25 cellular contexts compared by ENCODE assay signal in genomic region chr1:66025188-66025587, GRCh38.
DNase-seq lines count a peak whose midpoint lies in the region; ATAC-seq, FAIRE-seq and TF ChIP-seq lines count a peak whose summit lies in the region.
"Had no signal": no experiment of that assay in that cellular context is flagged by ENCODE, and none has a peak within 500 bp of the region (broad histone marks: within the 10 kb centered on the region; RNA-seq: fewer than 3 reads in every experiment).

No MANE protein-coding gene starts in this region.

- no peak for TF ChIP-seq CTCF in A549 (IDR thresholded peaks at IDR 0.05)
- no peak for TF ChIP-seq CTCF in K562 (IDR thresholded peaks at IDR 0.05 in 2 of 3, conservative IDR thresholded peaks at IDR 0.05 in 1 of 3; ENCODE audit: insufficient read depth in 2 of 3, low read depth in 1 of 3, low read length in 3 of 3)

- BruUV-seq in K562 (replicated peaks; lab: Mats Ljungman, UMichigan), result no TSS peak

- H3K4me1 ChIP-seq in A549 (no peaks in the 10 kb centered on the region), K562 (replicated peaks in 1 of 2; ENCODE audit: control insufficient read depth in 2 of 2, insufficient read depth in 2 of 2, low read length in 2 of 2) (no peaks in the 10 kb centered on the region)
- H3K4me1 ChIP-seq: BE2C, BLaER1 had no signal

- H3K27me3 ChIP-seq in K562 (ENCODE audit: control insufficient read depth in 2 of 2, insufficient read depth in 2 of 2, low read length in 2 of 2), result no peaks in the 10 kb centered on the region
- H3K27me3 ChIP-seq: BE2C, BLaER1 had no signal

- H2AFZ ChIP-seq in K562 (ENCODE audit: low read depth, low read length), result no peak overlapping the region

- intact Hi-C loops in K562 (cut with micrococcal nuclease), result no loop called here

- TF ChIP-seq EP300 in A549 (IDR thresholded peaks at IDR 0.05) (no peak), K562 (IDR thresholded peaks at IDR 0.05; ENCODE audit: low read length) (no peak)

- no peaks in the 10 kb centered on the region for H3K79me2 ChIP-seq in K562 (ENCODE audit: control insufficient read depth, insufficient read depth, low read length)

- no peaks in the 10 kb centered on the region for H4K20me1 ChIP-seq in K562 (replicated peaks; ENCODE audit: control insufficient read depth, insufficient read depth, low read length)
- H4K20me1 ChIP-seq: BLaER1 had no signal

- no peaks in the 10 kb centered on the region for H3K9me1 ChIP-seq in K562 (ENCODE audit: control insufficient read depth, insufficient read depth, low read length)

- H3K36me3 ChIP-seq in K562 (ENCODE audit: control insufficient read depth, insufficient read depth, low read length), result no peaks in the 10 kb centered on the region
- H3K36me3 ChIP-seq: BE2C, BLaER1 had no signal

- TF ChIP-seq POLR2A in A549 (IDR thresholded peaks at IDR 0.05; ENCODE audit: low read length) (no peak), K562 (conservative IDR thresholded peaks at IDR 0.05) (no peak)

- H3K9ac ChIP-seq in K562 (ENCODE audit: insufficient read depth in 1 of 2, low read depth in 2 of 2, low read length in 2 of 2), result no peak overlapping the region
- H3K9ac ChIP-seq: BLaER1 had no signal

- POLR2A ChIA-PET in A549 (lab: Yijun Ruan, JAX), result no interaction called here
- POLR2A ChIA-PET in K562 (lab: Yijun Ruan, JAX), result interaction anchor here (0.8 to 0.9 kb wide), 2 partner anchors 9 kb away, joined by 3 to 5 read pairs; no protein-coding TSS in a partner anchor

- H3K9me3 ChIP-seq in A549 (peaks cover 7% of the 10 kb centered on the region; the same call in 2 of the 3 replicates), K562 (replicated peaks; ENCODE audit: control insufficient read depth, insufficient read depth, low read depth, low read length) (no peaks in the 10 kb centered on the region)
- H3K9me3 ChIP-seq: BE2C had no signal

- no peak overlapping the region for H3K4me3 ChIP-seq in A549
- H3K4me3 ChIP-seq in K562, result no peak overlapping the region
- H3K4me3 ChIP-seq: BLaER1, GM12878 had no signal

- in situ Hi-C loops in K562 (cut with MboI), result no loop called here

- CTCF ChIA-PET in A549 (lab: Yijun Ruan, JAX) (interaction anchor here (2.0 kb wide), 1 partner anchor 217 kb away, joined by 10 read pairs; no protein-coding TSS in a partner anchor), K562 (lab: Yijun Ruan, JAX; ENCODE audit: low intra/inter-chr PET ratio) (no interaction called here)

- no peak for TF ChIP-seq RAD21 in A549 (conservative IDR thresholded peaks at IDR 0.05 in 1 of 2, IDR thresholded peaks at IDR 0.05 in 1 of 2)
- TF ChIP-seq RAD21 in K562 (CRISPR knock-in tag; conservative IDR thresholded peaks at IDR 0.05 in 1 of 2, IDR thresholded peaks at IDR 0.05 in 1 of 2), result no peak

- ATAC-seq in A549 (no peak), K562 (no peak), GM18858 (IDR thresholded peaks at IDR 0.05; ENCODE audit: unreplicated experiment) (no peak), HG03175 (IDR thresholded peaks at IDR 0.05; ENCODE audit: unreplicated experiment) (no peak)
- ATAC-seq: GM12878 had no signal

- H3K4me2 ChIP-seq in A549, result no peak overlapping the region
- no peak overlapping the region for H3K4me2 ChIP-seq in K562 (ENCODE audit: insufficient read depth, low read length)
- H3K4me2 ChIP-seq: BLaER1 had no signal

- DNase-seq in A549 (ENCODE audit: low read depth in 1 of 2, low spot score in 1 of 2), result no peak
- no peak for DNase-seq in K562 (ENCODE audit: extremely low read depth in 1 of 4, low spot score in 3 of 4)
- DNase-seq: 8988T; ACHN; BE2C; C1 segment of cervical spinal cord; CD4-positive, alpha-beta memory T cell; CD4-positive, CD25-positive, alpha-beta regulatory T cell; CD8-positive, alpha-beta memory T cell; COR-L47; DMS 273 treated with DMSO at 0.1 percent for 48 hours; DMS153; DMS53; DMS79; DND-41; EL; GDM1 had no signal

- H3K27ac ChIP-seq in A549, result no peak overlapping the region
- H3K27ac ChIP-seq in K562 (ENCODE audit: extremely low read depth, low read depth, low read length), result no peak overlapping the region
- H3K27ac ChIP-seq: BLaER1 had no signal

- FAIRE-seq in A204.1 (lab: Jason Lieb, UNC) (peak; percentile 19), A549 (lab: Jason Lieb, UNC) (no peak), K562 (lab: Jason Lieb, UNC) (no peak)
- FAIRE-seq: GM12878, GM12892, GM18507, GM19239 had no signal

TF ChIP-seq in A549, 52 proteins besides CTCF, POLR2A, EP300 and RAD21:
- TF ChIP-seq MAX (IDR thresholded peaks at IDR 0.05) (no peak), MAFK (IDR thresholded peaks at IDR 0.05; ENCODE audit: partially characterized antibody) (peak; percentile 58)

TF ChIP-seq in K562, 482 proteins besides CTCF, POLR2A, EP300 and RAD21:
- TF ChIP-seq ZNF316 (IDR thresholded peaks at IDR 0.05), result peak; percentile 69
- TF ChIP-seq C11orf30 (IDR thresholded peaks at IDR 0.05; ENCODE audit: low read depth), result peak; percentile 55
- no peak for TF ChIP-seq ZNF212 (CRISPR knock-in tag; IDR thresholded peaks at IDR 0.05)
